Comparison of ENCODE assay signal across 2 cellular contexts in the genomic region with DNA sequence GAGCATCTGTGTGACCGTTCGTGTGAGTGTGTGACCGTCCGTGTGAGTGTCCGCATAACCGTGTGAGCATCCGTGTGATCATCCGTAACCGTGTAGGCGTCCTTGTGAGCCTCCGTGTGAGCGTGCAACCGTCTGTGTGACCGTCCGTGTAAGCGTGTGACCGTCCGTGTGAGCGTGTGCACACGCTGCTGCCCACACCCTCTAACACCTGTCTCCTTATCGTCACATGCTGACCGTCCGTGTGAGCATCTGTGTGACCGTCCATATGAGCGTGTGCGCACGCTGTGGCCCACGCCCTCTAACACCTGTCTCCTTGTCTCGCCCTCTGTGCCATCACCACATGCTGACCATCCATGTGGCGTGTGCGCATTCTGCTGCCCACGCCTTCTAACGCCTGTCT.
TF ChIP-seq lines count a peak whose summit lies in the region.

No MANE protein-coding gene starts in this region.

TF ChIP-seq in GM12878, 131 proteins besides CTCF, POLR2A, EP300 and RAD21:
- no peak for TF ChIP-seq POLR2AphosphoS5 (IDR thresholded peaks at IDR 0.05; ENCODE audit: low read length)
- TF ChIP-seq BRCA1 (IDR thresholded peaks at IDR 0.05; ENCODE audit: low read depth, low read length) = no peak
- TF ChIP-seq ZNF622 (IDR thresholded peaks at IDR 0.05) = no peak
- TF ChIP-seq SRF (IDR thresholded peaks at IDR 0.05; ENCODE audit: low read depth in 2 of 2, low read length in 2 of 2) = no peak
- TF ChIP-seq IRF4 (IDR thresholded peaks at IDR 0.05; ENCODE audit: low read depth, low read length) = no peak
- peak; percentile 89 for TF ChIP-seq BCL3 (IDR thresholded peaks at IDR 0.05; ENCODE audit: borderline replicate concordance, insufficient read depth, low read depth, low read length, poor library complexity, severe bottlenecking)
- no peak for TF ChIP-seq JUNB (IDR thresholded peaks at IDR 0.05)
- no peak for TF ChIP-seq PML (IDR thresholded peaks at IDR 0.05; ENCODE audit: low read length)
- TF ChIP-seq TCF3 (IDR thresholded peaks at IDR 0.05; ENCODE audit: borderline replicate concordance, insufficient read depth, low read depth, low read length) = peak; percentile 77
TF ChIP-seq in GM12878: peak in this region for 2.

TF ChIP-seq in HEK293T, 16 proteins besides CTCF, POLR2A, EP300 and RAD21:
- TF ChIP-seq CTBP1 (IDR thresholded peaks at IDR 0.05; ENCODE audit: borderline replicate concordance) (no peak), FOXA1 (IDR thresholded peaks at IDR 0.05) (no peak), SP1 (IDR thresholded peaks at IDR 0.05) (no peak), ELF4 (IDR thresholded peaks at IDR 0.05) (no peak), FOXK2 (IDR thresholded peaks at IDR 0.05) (no peak), NFRKB (IDR thresholded peaks at IDR 0.05) (no peak), ARNT (IDR thresholded peaks at IDR 0.05) (no peak), BHLHE40 (IDR thresholded peaks at IDR 0.05; ENCODE audit: borderline replicate concordance) (no peak), HDGF (IDR thresholded peaks at IDR 0.05; ENCODE audit: borderline replicate concordance) (no peak), LEF1 (IDR thresholded peaks at IDR 0.05; ENCODE audit: borderline replicate concordance) (no peak), FOXM1 (IDR thresholded peaks at IDR 0.05; ENCODE audit: borderline replicate concordance) (no peak), ZNF384 (IDR thresholded peaks at IDR 0.05) (no peak), L3MBTL2 (conservative IDR thresholded peaks at IDR 0.05) (no peak), SUZ12 (IDR thresholded peaks at IDR 0.05) (no peak), TARDBP (IDR thresholded peaks at IDR 0.05) (no peak)
- TF ChIP-seq, protein P1, sequence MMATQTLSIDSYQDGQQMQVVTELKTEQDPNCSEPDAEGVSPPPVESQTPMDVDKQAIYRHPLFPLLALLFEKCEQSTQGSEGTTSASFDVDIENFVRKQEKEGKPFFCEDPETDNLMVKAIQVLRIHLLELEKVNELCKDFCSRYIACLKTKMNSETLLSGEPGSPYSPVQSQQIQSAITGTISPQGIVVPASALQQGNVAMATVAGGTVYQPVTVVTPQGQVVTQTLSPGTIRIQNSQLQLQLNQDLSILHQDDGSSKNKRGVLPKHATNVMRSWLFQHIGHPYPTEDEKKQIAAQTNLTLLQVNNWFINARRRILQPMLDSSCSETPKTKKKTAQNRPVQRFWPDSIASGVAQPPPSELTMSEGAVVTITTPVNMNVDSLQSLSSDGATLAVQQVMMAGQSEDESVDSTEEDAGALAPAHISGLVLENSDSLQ (IDR thresholded peaks at IDR 0.05) = no peak
